ENCODE assay signal across 1 cellular context in the genomic region with DNA sequence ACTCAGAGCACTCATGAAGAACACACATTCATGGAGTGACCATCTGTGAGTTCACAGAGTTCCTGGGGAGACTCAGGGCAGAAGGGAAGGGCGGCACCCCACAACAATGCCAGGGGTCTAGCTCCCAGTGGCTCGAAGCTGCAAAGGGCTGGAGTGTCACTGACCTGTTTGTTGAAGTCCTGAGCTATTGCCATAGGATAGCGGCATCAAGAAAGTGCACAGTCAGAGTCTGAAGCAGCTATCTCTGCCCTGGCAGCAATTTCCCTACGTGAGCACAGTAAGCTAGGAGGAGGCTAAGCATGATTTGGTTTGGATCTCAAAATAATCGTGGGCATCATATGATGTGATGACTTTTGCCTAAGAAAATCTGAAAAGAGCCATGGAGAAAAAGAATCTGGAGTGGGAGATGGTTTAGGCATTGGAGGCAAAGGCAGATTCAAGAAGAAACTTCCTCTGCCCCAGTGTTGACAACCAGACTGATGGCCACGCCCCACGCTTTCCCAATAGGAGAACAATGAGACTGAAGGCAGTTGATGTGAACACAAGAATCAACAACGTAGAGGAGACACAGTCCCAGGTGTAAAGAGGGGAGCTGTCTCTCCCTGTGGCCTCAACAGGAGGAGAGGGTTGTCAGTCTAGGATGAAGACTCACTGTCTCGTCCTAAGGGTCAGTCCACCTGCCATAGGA.
TF ChIP-seq lines count a peak whose summit lies in the region.

No MANE protein-coding gene starts in this region.

TF ChIP-seq in HepG2, 621 proteins besides CTCF, POLR2A, EP300 and RAD21 (continued from another document and continues in another):
- TF ChIP-seq ZNF282 (IDR thresholded peaks at IDR 0.05; ENCODE audit: partially characterized antibody): no peak
- TF ChIP-seq ZNF33B (CRISPR knock-in tag; IDR thresholded peaks at IDR 0.05): no peak
- TF ChIP-seq, protein P1, sequence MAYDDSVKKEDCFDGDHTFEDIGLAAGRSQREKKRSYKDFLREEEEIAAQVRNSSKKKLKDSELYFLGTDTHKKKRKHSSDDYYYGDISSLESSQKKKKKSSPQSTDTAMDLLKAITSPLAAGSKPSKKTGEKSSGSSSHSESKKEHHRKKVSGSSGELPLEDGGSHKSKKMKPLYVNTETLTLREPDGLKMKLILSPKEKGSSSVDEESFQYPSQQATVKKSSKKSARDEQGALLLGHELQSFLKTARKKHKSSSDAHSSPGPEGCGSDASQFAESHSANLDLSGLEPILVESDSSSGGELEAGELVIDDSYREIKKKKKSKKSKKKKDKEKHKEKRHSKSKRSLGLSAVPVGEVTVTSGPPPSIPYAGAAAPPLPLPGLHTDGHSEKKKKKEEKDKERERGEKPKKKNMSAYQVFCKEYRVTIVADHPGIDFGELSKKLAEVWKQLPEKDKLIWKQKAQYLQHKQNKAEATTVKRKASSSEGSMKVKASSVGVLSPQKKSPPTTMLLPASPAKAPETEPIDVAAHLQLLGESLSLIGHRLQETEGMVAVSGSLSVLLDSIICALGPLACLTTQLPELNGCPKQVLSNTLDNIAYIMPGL (CRISPR knock-in tag; IDR thresholded peaks at IDR 0.05; ENCODE audit: borderline replicate concordance in 1 of 2, low read depth in 1 of 2): no peak; a peak in 1 of 4 replicates
- TF ChIP-seq CEBPB (IDR thresholded peaks at IDR 0.05; ENCODE audit: borderline replicate concordance, low read depth, low read length): peak; percentile 79
- TF ChIP-seq ISL2 (CRISPR knock-in tag; IDR thresholded peaks at IDR 0.05): 0 out of 2 replicates have a peak, but pooled peaks have one; percentile 10
- TF ChIP-seq, protein P2, sequence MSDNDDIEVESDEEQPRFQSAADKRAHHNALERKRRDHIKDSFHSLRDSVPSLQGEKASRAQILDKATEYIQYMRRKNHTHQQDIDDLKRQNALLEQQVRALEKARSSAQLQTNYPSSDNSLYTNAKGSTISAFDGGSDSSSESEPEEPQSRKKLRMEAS (IDR thresholded peaks at IDR 0.05): peak; percentile 24; the same call in 1 of the 2 replicates
- TF ChIP-seq ZNF550 (CRISPR knock-in tag; IDR thresholded peaks at IDR 0.05; ENCODE audit: borderline replicate concordance): no peak
- 0 out of 2 replicates have a peak, but pooled peaks have one; percentile 3 for TF ChIP-seq HIVEP1 (CRISPR knock-in tag; IDR thresholded peaks at IDR 0.05)
- no peak for TF ChIP-seq CCDC6 (CRISPR knock-in tag; IDR thresholded peaks at IDR 0.05)
- no peak for TF ChIP-seq RBM22 (optimal IDR thresholded peaks at IDR 0.05; ENCODE audit: low read length)
- no peak for TF ChIP-seq PRPF4 (IDR thresholded peaks at IDR 0.05; ENCODE audit: low read depth, low read length, poor library complexity, severe bottlenecking)
- no peak for TF ChIP-seq CHD2 (IDR thresholded peaks at IDR 0.05; ENCODE audit: low read depth, low read length)
- TF ChIP-seq CENPX (CRISPR knock-in tag; IDR thresholded peaks at IDR 0.05): no peak
- peak; percentile 22; the same call in 1 of the 2 replicates for TF ChIP-seq MIER3 (CRISPR knock-in tag; IDR thresholded peaks at IDR 0.05; ENCODE audit: borderline replicate concordance)
- 0 out of 2 replicates have a peak, but pooled peaks have one; percentile 31 for TF ChIP-seq FOXK2 (IDR thresholded peaks at IDR 0.05)
- no peak for TF ChIP-seq RFX5 (IDR thresholded peaks at IDR 0.05; ENCODE audit: low read depth, low read length)
- peak; percentile 67 for TF ChIP-seq FOXO1 (CRISPR knock-in tag; IDR thresholded peaks at IDR 0.05)
- TF ChIP-seq DR1 (CRISPR knock-in tag; IDR thresholded peaks at IDR 0.05): no peak
- 0 out of 2 replicates have a peak, but pooled peaks have one; percentile 10 for TF ChIP-seq PPARG (CRISPR knock-in tag; conservative IDR thresholded peaks at IDR 0.05)
- no peak; the same call in 1 of the 2 replicates for TF ChIP-seq ZSCAN9 (CRISPR knock-in tag; IDR thresholded peaks at IDR 0.05; ENCODE audit: borderline replicate concordance)
- no peak for TF ChIP-seq MZF1 (CRISPR knock-in tag; IDR thresholded peaks at IDR 0.05; ENCODE audit: borderline replicate concordance)
- peak; percentile 77 for TF ChIP-seq SAP130 (CRISPR knock-in tag; IDR thresholded peaks at IDR 0.05; ENCODE audit: low read depth)
- TF ChIP-seq TGIF2 (CRISPR knock-in tag; IDR thresholded peaks at IDR 0.05): no peak
- TF ChIP-seq ARNTL (CRISPR knock-in tag; IDR thresholded peaks at IDR 0.05): 0 out of 2 replicates have a peak, but pooled peaks have one; percentile 2
- TF ChIP-seq KDM1A (CRISPR knock-in tag; IDR thresholded peaks at IDR 0.05): no peak
- TF ChIP-seq, protein P3, sequence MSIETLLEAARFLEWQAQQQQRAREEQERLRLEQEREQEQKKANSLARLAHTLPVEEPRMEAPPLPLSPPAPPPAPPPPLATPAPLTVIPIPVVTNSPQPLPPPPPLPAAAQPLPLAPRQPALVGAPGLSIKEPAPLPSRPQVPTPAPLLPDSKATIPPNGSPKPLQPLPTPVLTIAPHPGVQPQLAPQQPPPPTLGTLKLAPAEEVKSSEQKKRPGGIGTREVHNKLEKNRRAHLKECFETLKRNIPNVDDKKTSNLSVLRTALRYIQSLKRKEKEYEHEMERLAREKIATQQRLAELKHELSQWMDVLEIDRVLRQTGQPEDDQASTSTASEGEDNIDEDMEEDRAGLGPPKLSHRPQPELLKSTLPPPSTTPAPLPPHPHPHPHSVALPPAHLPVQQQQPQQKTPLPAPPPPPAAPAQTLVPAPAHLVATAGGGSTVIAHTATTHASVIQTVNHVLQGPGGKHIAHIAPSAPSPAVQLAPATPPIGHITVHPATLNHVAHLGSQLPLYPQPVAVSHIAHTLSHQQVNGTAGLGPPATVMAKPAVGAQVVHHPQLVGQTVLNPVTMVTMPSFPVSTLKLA (IDR thresholded peaks at IDR 0.05): peak; percentile 42
- peak; percentile 10; the same call in 1 of the 2 replicates for TF ChIP-seq KDM2A (CRISPR knock-in tag; IDR thresholded peaks at IDR 0.05; ENCODE audit: borderline replicate concordance, low read depth)
- TF ChIP-seq RBAK (CRISPR knock-in tag; IDR thresholded peaks at IDR 0.05): no peak
- peak; percentile 52; the same call in 1 of the 2 replicates for TF ChIP-seq ZNF709 (CRISPR knock-in tag; IDR thresholded peaks at IDR 0.05)
- TF ChIP-seq, protein P4, sequence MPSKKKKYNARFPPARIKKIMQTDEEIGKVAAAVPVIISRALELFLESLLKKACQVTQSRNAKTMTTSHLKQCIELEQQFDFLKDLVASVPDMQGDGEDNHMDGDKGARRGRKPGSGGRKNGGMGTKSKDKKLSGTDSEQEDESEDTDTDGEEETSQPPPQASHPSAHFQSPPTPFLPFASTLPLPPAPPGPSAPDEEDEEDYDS (CRISPR knock-in tag; IDR thresholded peaks at IDR 0.05): peak; percentile 26; the same call in 1 of the 2 replicates
- no peak for TF ChIP-seq FOXP1 (IDR thresholded peaks at IDR 0.05)
- peak; percentile 83 for TF ChIP-seq FOXP1 (CRISPR knock-in tag; IDR thresholded peaks at IDR 0.05)
- no peak for TF ChIP-seq ZBTB3 (CRISPR knock-in tag; IDR thresholded peaks at IDR 0.05; ENCODE audit: borderline replicate concordance, low read depth)
- TF ChIP-seq, protein P5, sequence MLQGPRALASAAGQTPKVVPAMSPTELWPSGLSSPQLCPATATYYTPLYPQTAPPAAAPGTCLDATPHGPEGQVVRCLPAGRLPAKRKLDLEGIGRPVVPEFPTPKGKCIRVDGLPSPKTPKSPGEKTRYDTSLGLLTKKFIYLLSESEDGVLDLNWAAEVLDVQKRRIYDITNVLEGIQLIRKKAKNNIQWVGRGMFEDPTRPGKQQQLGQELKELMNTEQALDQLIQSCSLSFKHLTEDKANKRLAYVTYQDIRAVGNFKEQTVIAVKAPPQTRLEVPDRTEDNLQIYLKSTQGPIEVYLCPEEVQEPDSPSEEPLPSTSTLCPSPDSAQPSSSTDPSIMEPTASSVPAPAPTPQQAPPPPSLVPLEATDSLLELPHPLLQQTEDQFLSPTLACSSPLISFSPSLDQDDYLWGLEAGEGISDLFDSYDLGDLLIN (CRISPR knock-in tag; IDR thresholded peaks at IDR 0.05; ENCODE audit: borderline replicate concordance): no peak
- TF ChIP-seq SNAI1 (CRISPR knock-in tag; IDR thresholded peaks at IDR 0.05; ENCODE audit: borderline replicate concordance): no peak
- peak; percentile 43; the same call in 1 of the 2 replicates for TF ChIP-seq SIN3A (IDR thresholded peaks at IDR 0.05; ENCODE audit: borderline replicate concordance, low read depth, low read length)
- TF ChIP-seq, protein P6, sequence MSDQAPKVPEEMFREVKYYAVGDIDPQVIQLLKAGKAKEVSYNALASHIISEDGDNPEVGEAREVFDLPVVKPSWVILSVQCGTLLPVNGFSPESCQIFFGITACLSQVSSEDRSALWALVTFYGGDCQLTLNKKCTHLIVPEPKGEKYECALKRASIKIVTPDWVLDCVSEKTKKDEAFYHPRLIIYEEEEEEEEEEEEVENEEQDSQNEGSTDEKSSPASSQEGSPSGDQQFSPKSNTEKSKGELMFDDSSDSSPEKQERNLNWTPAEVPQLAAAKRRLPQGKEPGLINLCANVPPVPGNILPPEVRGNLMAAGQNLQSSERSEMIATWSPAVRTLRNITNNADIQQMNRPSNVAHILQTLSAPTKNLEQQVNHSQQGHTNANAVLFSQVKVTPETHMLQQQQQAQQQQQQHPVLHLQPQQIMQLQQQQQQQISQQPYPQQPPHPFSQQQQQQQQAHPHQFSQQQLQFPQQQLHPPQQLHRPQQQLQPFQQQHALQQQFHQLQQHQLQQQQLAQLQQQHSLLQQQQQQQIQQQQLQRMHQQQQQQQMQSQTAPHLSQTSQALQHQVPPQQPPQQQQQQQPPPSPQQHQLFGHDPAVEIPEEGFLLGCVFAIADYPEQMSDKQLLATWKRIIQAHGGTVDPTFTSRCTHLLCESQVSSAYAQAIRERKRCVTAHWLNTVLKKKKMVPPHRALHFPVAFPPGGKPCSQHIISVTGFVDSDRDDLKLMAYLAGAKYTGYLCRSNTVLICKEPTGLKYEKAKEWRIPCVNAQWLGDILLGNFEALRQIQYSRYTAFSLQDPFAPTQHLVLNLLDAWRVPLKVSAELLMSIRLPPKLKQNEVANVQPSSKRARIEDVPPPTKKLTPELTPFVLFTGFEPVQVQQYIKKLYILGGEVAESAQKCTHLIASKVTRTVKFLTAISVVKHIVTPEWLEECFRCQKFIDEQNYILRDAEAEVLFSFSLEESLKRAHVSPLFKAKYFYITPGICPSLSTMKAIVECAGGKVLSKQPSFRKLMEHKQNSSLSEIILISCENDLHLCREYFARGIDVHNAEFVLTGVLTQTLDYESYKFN (CRISPR knock-in tag; conservative IDR thresholded peaks at IDR 0.05): 0 out of 2 replicates have a peak, but pooled peaks have one; percentile 12
- no peak for TF ChIP-seq SCMH1 (CRISPR knock-in tag; IDR thresholded peaks at IDR 0.05; ENCODE audit: borderline replicate concordance)
- 0 out of 2 replicates have a peak, but pooled peaks have one; percentile 48 for TF ChIP-seq MEIS1 (CRISPR knock-in tag; IDR thresholded peaks at IDR 0.05; ENCODE audit: borderline replicate concordance)
- TF ChIP-seq ZNF337 (CRISPR knock-in tag; IDR thresholded peaks at IDR 0.05; ENCODE audit: borderline replicate concordance, low read depth): no peak
- 0 out of 2 replicates have a peak, but pooled peaks have one; percentile 48 for TF ChIP-seq ZNF501 (CRISPR knock-in tag; IDR thresholded peaks at IDR 0.05)
- TF ChIP-seq ATAD3A (CRISPR knock-in tag; IDR thresholded peaks at IDR 0.05): no peak
- no peak for TF ChIP-seq NR2F6 (IDR thresholded peaks at IDR 0.05)
- TF ChIP-seq NR2F6 (CRISPR knock-in tag; IDR thresholded peaks at IDR 0.05): 0 out of 2 replicates have a peak, but pooled peaks have one; percentile 13
- TF ChIP-seq, protein P7, sequence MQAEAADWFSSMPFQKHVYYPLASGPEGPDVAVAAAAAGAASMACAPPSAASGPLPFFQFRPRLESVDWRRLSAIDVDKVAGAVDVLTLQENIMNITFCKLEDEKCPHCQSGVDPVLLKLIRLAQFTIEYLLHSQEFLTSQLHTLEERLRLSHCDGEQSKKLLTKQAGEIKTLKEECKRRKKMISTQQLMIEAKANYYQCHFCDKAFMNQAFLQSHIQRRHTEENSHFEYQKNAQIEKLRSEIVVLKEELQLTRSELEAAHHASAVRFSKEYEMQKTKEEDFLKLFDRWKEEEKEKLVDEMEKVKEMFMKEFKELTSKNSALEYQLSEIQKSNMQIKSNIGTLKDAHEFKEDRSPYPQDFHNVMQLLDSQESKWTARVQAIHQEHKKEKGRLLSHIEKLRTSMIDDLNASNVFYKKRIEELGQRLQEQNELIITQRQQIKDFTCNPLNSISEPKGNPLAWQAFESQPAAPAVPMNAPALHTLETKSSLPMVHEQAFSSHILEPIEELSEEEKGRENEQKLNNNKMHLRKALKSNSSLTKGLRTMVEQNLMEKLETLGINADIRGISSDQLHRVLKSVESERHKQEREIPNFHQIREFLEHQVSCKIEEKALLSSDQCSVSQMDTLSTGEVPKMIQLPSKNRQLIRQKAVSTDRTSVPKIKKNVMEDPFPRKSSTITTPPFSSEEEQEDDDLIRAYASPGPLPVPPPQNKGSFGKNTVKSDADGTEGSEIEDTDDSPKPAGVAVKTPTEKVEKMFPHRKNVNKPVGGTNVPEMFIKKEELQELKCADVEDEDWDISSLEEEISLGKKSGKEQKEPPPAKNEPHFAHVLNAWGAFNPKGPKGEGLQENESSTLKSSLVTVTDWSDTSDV (CRISPR knock-in tag; IDR thresholded peaks at IDR 0.05): no peak
- TF ChIP-seq ELF3 (CRISPR knock-in tag; IDR thresholded peaks at IDR 0.05): 0 out of 2 replicates have a peak, but pooled peaks have one; percentile 34
- TF ChIP-seq, protein P8, sequence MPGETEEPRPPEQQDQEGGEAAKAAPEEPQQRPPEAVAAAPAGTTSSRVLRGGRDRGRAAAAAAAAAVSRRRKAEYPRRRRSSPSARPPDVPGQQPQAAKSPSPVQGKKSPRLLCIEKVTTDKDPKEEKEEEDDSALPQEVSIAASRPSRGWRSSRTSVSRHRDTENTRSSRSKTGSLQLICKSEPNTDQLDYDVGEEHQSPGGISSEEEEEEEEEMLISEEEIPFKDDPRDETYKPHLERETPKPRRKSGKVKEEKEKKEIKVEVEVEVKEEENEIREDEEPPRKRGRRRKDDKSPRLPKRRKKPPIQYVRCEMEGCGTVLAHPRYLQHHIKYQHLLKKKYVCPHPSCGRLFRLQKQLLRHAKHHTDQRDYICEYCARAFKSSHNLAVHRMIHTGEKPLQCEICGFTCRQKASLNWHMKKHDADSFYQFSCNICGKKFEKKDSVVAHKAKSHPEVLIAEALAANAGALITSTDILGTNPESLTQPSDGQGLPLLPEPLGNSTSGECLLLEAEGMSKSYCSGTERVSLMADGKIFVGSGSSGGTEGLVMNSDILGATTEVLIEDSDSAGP (CRISPR knock-in tag; IDR thresholded peaks at IDR 0.05; ENCODE audit: borderline replicate concordance): no peak
- TF ChIP-seq ZNF724P (CRISPR knock-in tag; IDR thresholded peaks at IDR 0.05; ENCODE audit: borderline replicate concordance): 0 out of 2 replicates have a peak, but pooled peaks have one; percentile 8
- TF ChIP-seq, protein P9, sequence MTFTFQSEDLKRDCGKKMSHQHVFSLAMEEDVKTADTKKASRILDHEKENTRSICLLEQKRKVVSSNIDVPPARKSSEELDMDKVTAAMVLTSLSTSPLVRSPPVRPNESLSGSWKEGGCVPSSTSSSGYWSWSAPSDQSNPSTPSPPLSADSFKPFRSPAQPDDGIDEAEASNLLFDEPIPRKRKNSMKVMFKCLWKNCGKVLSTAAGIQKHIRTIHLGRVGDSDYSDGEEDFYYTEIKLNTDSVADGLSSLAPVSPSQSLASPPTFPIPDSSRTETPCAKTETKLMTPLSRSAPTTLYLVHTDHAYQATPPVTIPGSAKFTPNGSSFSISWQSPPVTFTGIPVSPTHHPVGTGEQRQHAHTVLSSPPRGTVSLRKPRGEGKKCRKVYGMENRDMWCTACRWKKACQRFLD (CRISPR knock-in tag; IDR thresholded peaks at IDR 0.05; ENCODE audit: borderline replicate concordance): no peak
- TF ChIP-seq CBX5 (CRISPR knock-in tag; IDR thresholded peaks at IDR 0.05; ENCODE audit: borderline replicate concordance): 0 out of 2 replicates have a peak, but pooled peaks have one; percentile 53
- peak; percentile 88 for TF ChIP-seq FOXA3 (CRISPR knock-in tag; IDR thresholded peaks at IDR 0.05)
- peak; percentile 51; the same call in 1 of the 2 replicates for TF ChIP-seq ZNF12 (CRISPR knock-in tag; IDR thresholded peaks at IDR 0.05)
- no peak for TF ChIP-seq PHF20 (CRISPR knock-in tag; IDR thresholded peaks at IDR 0.05)
